Comparison of ENCODE assay signal across 11 cellular contexts in genomic region chr2:11071207-11071606, GRCh38.
DNase-seq lines count a peak whose midpoint lies in the region; ATAC-seq and TF ChIP-seq lines count a peak whose summit lies in the region.
"Had no signal": no experiment of that assay in that cellular context is flagged by ENCODE, and none has a peak within 500 bp of the region (broad histone marks: within the 10 kb centered on the region; RNA-seq: fewer than 3 reads in every experiment).

No MANE protein-coding gene starts in this region.

- ATAC-seq in activated T-helper 17 cell treated with anti-CD3 and anti-CD28 coated beads, Interleukin-2, amount 50 U/mL, for 72 hours (replicated peaks): peak; percentile 60
- ATAC-seq in lung (ENCODE audit: insufficient read depth, low FRiP score) (no peak), GM18517 (IDR thresholded peaks at IDR 0.05; ENCODE audit: unreplicated experiment) (no peak), HG03460 (IDR thresholded peaks at IDR 0.05; ENCODE audit: unreplicated experiment) (no peak)

- no peaks in the 10 kb centered on the region for H3K36me3 Mint-ChIP-seq in activated T-helper 17 cell treated with anti-CD3 and anti-CD28 coated beads, Interleukin-2, amount 50 U/mL, for 72 hours (ENCODE audit: low read depth)
- H3K36me3 Mint-ChIP-seq: naive B cell, type B pancreatic cell had no signal

- H3K9me3 ChIP-seq in Karpas-422 (ENCODE audit: low read length): no peaks in the 10 kb centered on the region
- H3K9me3 ChIP-seq in lung (ENCODE audit: control insufficient read depth in 2 of 2, insufficient read depth in 1 of 2, low read length in 1 of 2): peaks cover 0 to 7% of the 10 kb centered on the region in 2 donors

- no peak for TF ChIP-seq CTCF in lung (IDR thresholded peaks at IDR 0.05; ENCODE audit: control extremely low read depth, extremely low read depth)

- H3K27me3 Mint-ChIP-seq in activated T-helper 17 cell treated with anti-CD3 and anti-CD28 coated beads, Interleukin-2, amount 50 U/mL, for 72 hours: peaks cover 15% of the 10 kb centered on the region

- H3K27me3 ChIP-seq in Karpas-422 (ENCODE audit: low read length): no peaks in the 10 kb centered on the region
- H3K27me3 ChIP-seq in lung (ENCODE audit: control insufficient read depth, insufficient read depth): no peaks in the 10 kb centered on the region

- H3K9me2 ChIP-seq in Karpas-422 (replicated peaks; ENCODE audit: insufficient read depth, low read length): no peaks in the 10 kb centered on the region

- no peak overlapping the region for H3K9ac ChIP-seq in Karpas-422 (ENCODE audit: low read length)

- H3K27ac ChIP-seq in Karpas-422 (ENCODE audit: low read length) (no peak overlapping the region), lung (ENCODE audit: low read depth in 1 of 2, low read length in 1 of 2) (no peak overlapping the region)

- H3K4me1 Mint-ChIP-seq in activated T-helper 17 cell treated with anti-CD3 and anti-CD28 coated beads, Interleukin-2, amount 50 U/mL, for 72 hours: peaks cover 9% of the 10 kb centered on the region
- H3K4me1 Mint-ChIP-seq: naive B cell had no signal

- H3K36me3 ChIP-seq in Karpas-422 (ENCODE audit: insufficient read depth, low read length): no peaks in the 10 kb centered on the region
- no peaks in the 10 kb centered on the region for H3K36me3 ChIP-seq in lung (ENCODE audit: control insufficient read depth in 2 of 2, insufficient read depth in 2 of 2, low read length in 2 of 2)

- peak overlapping the region; percentile 4 for H3K4me2 ChIP-seq in Karpas-422 (ENCODE audit: low read depth, low read length, poor library complexity, severe bottlenecking)

- DNase-seq in DMS153 (lab: John Stamatoyannopoulos, UW): peak; percentile 7
- DNase-seq in DMS153 treated with DMSO at 0.1 percent for 48 hours (lab: John Stamatoyannopoulos, UW; ENCODE audit: unreplicated experiment): no peak
- no peak for DNase-seq in Karpas-422
- peak; percentile 29 for DNase-seq in lung (ENCODE audit: low spot score)
- no peak for DNase-seq in NK-92 treated with Interleukin-12 subunit alpha and Interleukin-12 subunit beta, amount 100 ng/mL, for 24 hours (lab: John Stamatoyannopoulos, UW)
- DNase-seq: 8988T, naive B cell had no signal

- H4K20me1 ChIP-seq in Karpas-422 (ENCODE audit: insufficient read depth, low read depth, low read length): no peaks in the 10 kb centered on the region

- H3K9me3 Mint-ChIP-seq in activated T-helper 17 cell treated with anti-CD3 and anti-CD28 coated beads, Interleukin-2, amount 50 U/mL, for 72 hours: no peaks in the 10 kb centered on the region
- H3K9me3 Mint-ChIP-seq: type B pancreatic cell had no signal

- peak overlapping the region; percentile 82 for H2AFZ ChIP-seq in Karpas-422 (ENCODE audit: low read length)

- no peaks in the 10 kb centered on the region for H3K79me2 ChIP-seq in Karpas-422 (ENCODE audit: low read length)

- H3K4me1 ChIP-seq in Karpas-422 (ENCODE audit: low read length): no peaks in the 10 kb centered on the region
- H3K4me1 ChIP-seq in lung (ENCODE audit: control insufficient read depth in 2 of 2, insufficient read depth in 2 of 2, low read length in 2 of 2): peaks cover 0 to 6% of the 10 kb centered on the region in 2 donors

- peak overlapping the region; percentile 8 for H3K4me3 Mint-ChIP-seq in activated T-helper 17 cell treated with anti-CD3 and anti-CD28 coated beads, Interleukin-2, amount 50 U/mL, for 72 hours
- H3K4me3 Mint-ChIP-seq: naive B cell, type B pancreatic cell had no signal

- H3K4me3 ChIP-seq in Karpas-422 (ENCODE audit: low read length) (no peak overlapping the region), lung (no peak overlapping the region)

- H3K27ac Mint-ChIP-seq in activated T-helper 17 cell treated with anti-CD3 and anti-CD28 coated beads, Interleukin-2, amount 50 U/mL, for 72 hours: no peak overlapping the region
- H3K27ac Mint-ChIP-seq: type B pancreatic cell had no signal

- WGBS in lung, 2 donors: 36 to 50% methylated on average over 7 of the region's 7 CpGs

Comparison
In these comparisons a context has a peak if more than half of its experiments do, and no peak if none do; other contexts are left out.
1. DNase-seq: peak in DMS153 (single experiment) and lung (single experiment); none in DMS153 treated with DMSO at 0.1 percent for 48 hours (single experiment), Karpas-422 (single experiment) and NK-92 treated with Interleukin-12 subunit alpha and Interleukin-12 subunit beta, amount 100 ng/mL, for 24 hours (single experiment).